In genomic region chr9:1434082-1434481, GRCh38 we compare ENCODE assay signal across 11 cellular contexts.
DNase-seq lines count a peak whose midpoint lies in the region; ATAC-seq and TF ChIP-seq lines count a peak whose summit lies in the region.
"Had no signal": no experiment of that assay in that cellular context is flagged by ENCODE, and none has a peak within 500 bp of the region (broad histone marks: within the 10 kb centered on the region; RNA-seq: fewer than 3 reads in every experiment).

No MANE protein-coding gene starts in this region.

- 0 out of 2 replicates have a peak, but pooled peaks have one; percentile 10 for TF ChIP-seq CTCF in WERI-Rb-1 (IDR thresholded peaks at IDR 0.05; ENCODE audit: low read depth, low read length)

- H3K36me3 ChIP-seq in H7 (replicated peaks; ENCODE audit: control insufficient read depth, insufficient read depth, low read length), result no peaks in the 10 kb centered on the region
- H3K36me3 ChIP-seq in WERI-Rb-1, result no peaks in the 10 kb centered on the region

- peak; percentile 23 for ATAC-seq in left lobe of liver

- H3K4me3 ChIP-seq in H7 (ENCODE audit: insufficient read depth, low read depth, low read length) (no peak overlapping the region), WERI-Rb-1 (ENCODE audit: low read depth, low read length) (no peak overlapping the region)
- H3K4me3 ChIP-seq: skin epidermis had no signal

- H3K9me3 ChIP-seq in WERI-Rb-1 (ENCODE audit: severe bottlenecking), result no peaks in the 10 kb centered on the region

- H3K27me3 ChIP-seq in H7 (ENCODE audit: control insufficient read depth, insufficient read depth, low read length) (no peaks in the 10 kb centered on the region), WERI-Rb-1 (ENCODE audit: insufficient read depth, low read depth, severe bottlenecking) (peaks cover 75% of the 10 kb centered on the region)

- peak; percentile 54 for DNase-seq in D341Med (ENCODE audit: low spot score)
- peak; percentile 28 for DNase-seq in H7
- no peak for DNase-seq in WERI-Rb-1
- no peak for DNase-seq in left lobe of liver (ENCODE audit: low spot score)
- DNase-seq in nucleus accumbens (lab: John Stamatoyannopoulos, UW), result no peak
- DNase-seq in mucosa of gallbladder (ENCODE audit: low spot score), result no peak
- DNase-seq in T1000 (lab: John Stamatoyannopoulos, UW), result no peak
- no peak for DNase-seq in AML-193 (lab: John Stamatoyannopoulos, UW)
- DNase-seq: activated gamma-delta T cell treated with Interleukin-2 at 50 U/mL for 16 hours; CD4-positive, CD25-positive, alpha-beta regulatory T cell had no signal

- no peak overlapping the region for H3K27ac ChIP-seq in WERI-Rb-1
- H3K27ac ChIP-seq: skin epidermis had no signal

Comparison
In these comparisons a context has a peak if more than half of its experiments do, and no peak if none do; other contexts are left out.
1. DNase-seq: peak in D341Med (single experiment) and H7 (single experiment); none in WERI-Rb-1 (single experiment), left lobe of liver (single experiment), nucleus accumbens (0 of 56), mucosa of gallbladder (single experiment), T1000 (single experiment) and AML-193 (0 of 2).